Comparison of ENCODE assay signal across 19 cellular contexts in the genomic region with DNA sequence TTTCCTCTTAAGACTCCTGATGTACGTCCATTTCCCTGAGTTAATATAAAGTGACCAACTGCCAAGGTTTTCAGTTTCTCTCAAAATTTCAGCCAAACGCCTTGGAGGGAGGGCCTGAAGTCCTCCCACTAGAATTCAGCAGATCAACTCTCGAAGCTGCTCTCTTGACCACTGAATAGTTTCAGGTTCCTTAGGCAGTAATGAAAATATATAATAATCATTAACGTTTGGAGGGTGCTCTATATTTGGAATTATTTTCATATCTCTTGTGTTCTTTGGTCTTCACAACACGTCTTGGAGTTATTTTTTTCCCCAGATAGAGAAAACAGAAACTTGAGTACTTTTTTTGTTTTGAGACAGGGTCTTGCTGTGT.
DNase-seq lines count a peak whose midpoint lies in the region; ATAC-seq and TF ChIP-seq lines count a peak whose summit lies in the region.
"Had no signal": no experiment of that assay in that cellular context is flagged by ENCODE, and none has a peak within 500 bp of the region (broad histone marks: within the 10 kb centered on the region; RNA-seq: fewer than 3 reads in every experiment).

No MANE protein-coding gene starts in this region.

- no peaks in the 10 kb centered on the region for H3K79me2 ChIP-seq in neural progenitor cell (ENCODE audit: low read depth)

- H3K4me1 Mint-ChIP-seq in neural progenitor cell: peaks cover 18% of the 10 kb centered on the region

- no peaks in the 10 kb centered on the region for H3K27me3 ChIP-seq in neural progenitor cell

- no peaks in the 10 kb centered on the region for H3K9me3 ChIP-seq in neural progenitor cell (ENCODE audit: low read depth)
- H3K9me3 ChIP-seq: prostate gland, thyroid gland had no signal

- no peak for TF ChIP-seq CTCF in neural progenitor cell (IDR thresholded peaks at IDR 0.05)

- no peak overlapping the region for H3K9ac ChIP-seq in neural progenitor cell
- H3K9ac ChIP-seq: KMS-11 had no signal

- no peak for DNase-seq in neural progenitor cell (ENCODE audit: low spot score)
- DNase-seq in DMS153 (lab: John Stamatoyannopoulos, UW): no peak
- DNase-seq in activated gamma-delta T cell treated with Interleukin-2 at 50 U/mL for 16 hours: no peak
- DNase-seq: activated CD4-positive, alpha-beta T cell treated with anti-CD3 and anti-CD28 coated beads, Interleukin-2, amount 10 ng/mL, durations not matched to agents 7 days and 5 days; activated naive CD4-positive, alpha-beta T cell treated with anti-CD3 and anti-CD28 coated beads for 36 hours; activated T-cell treated with anti-CD3 and anti-CD28 coated beads for 4 hours; AML-193; GF-D8; NCI-H69; thyroid gland had no signal

- H3K36me3 ChIP-seq in neural progenitor cell: no peaks in the 10 kb centered on the region
- H3K36me3 ChIP-seq: prostate gland, thyroid gland had no signal

- no peak overlapping the region for H3K4me2 ChIP-seq in neural progenitor cell
- H3K4me2 ChIP-seq: KMS-11, smooth muscle cell had no signal

- H3K9me3 Mint-ChIP-seq in neural progenitor cell: peaks cover 4% of the 10 kb centered on the region
- H3K9me3 Mint-ChIP-seq: natural killer cell treated with Interleukin-12 subunit alpha and Interleukin-12 subunit beta and Interleukin-15 and Interleukin-18, amount 100 ng/mL, for 72 hours had no signal

- H3K27me3 Mint-ChIP-seq in neural progenitor cell (ENCODE audit: insufficient read depth, low read depth): peaks cover 3% of the 10 kb centered on the region

- H2AFZ ChIP-seq in neural progenitor cell (replicated peaks): peak overlapping the region; percentile 19

- H3F3A ChIP-seq in neural progenitor cell (ENCODE audit: low read depth): no peaks in the 10 kb centered on the region

- H3K4me1 ChIP-seq in neural progenitor cell: peaks cover 15% of the 10 kb centered on the region
- H3K4me1 ChIP-seq: prostate gland, thyroid gland had no signal

- no peaks in the 10 kb centered on the region for H3K36me3 Mint-ChIP-seq in neural progenitor cell

- H4K20me1 ChIP-seq in neural progenitor cell (ENCODE audit: low read depth): no peaks in the 10 kb centered on the region

- no peak overlapping the region for H3K4me3 Mint-ChIP-seq in neural progenitor cell
- H3K4me3 Mint-ChIP-seq: activated CD4-positive, alpha-beta T cell treated with anti-CD3 and anti-CD28 coated beads, Interleukin-2, amount 10 ng/mL, durations not matched to agents 7 days and 5 days; activated naive CD4-positive, alpha-beta T cell treated with anti-CD3 and anti-CD28 coated beads for 36 hours; natural killer cell treated with Interleukin-12 subunit alpha and Interleukin-12 subunit beta and Interleukin-15 and Interleukin-18, amount 100 ng/mL, for 72 hours had no signal

- H3K27ac Mint-ChIP-seq in neural progenitor cell: no peak overlapping the region
- H3K27ac Mint-ChIP-seq: activated CD4-positive, alpha-beta T cell treated with anti-CD3 and anti-CD28 coated beads, Interleukin-2, amount 10 ng/mL, durations not matched to agents 7 days and 5 days; activated naive CD4-positive, alpha-beta T cell treated with anti-CD3 and anti-CD28 coated beads for 36 hours; natural killer cell treated with Interleukin-12 subunit alpha and Interleukin-12 subunit beta and Interleukin-15 and Interleukin-18, amount 100 ng/mL, for 72 hours had no signal

- no peak overlapping the region for H3K4me3 ChIP-seq in neural progenitor cell
- H3K4me3 ChIP-seq: lung, prostate gland, smooth muscle cell, thyroid gland had no signal

- ATAC-seq in GM19372 (IDR thresholded peaks at IDR 0.05; ENCODE audit: low read depth, unreplicated experiment) (peak; percentile 90), GM21825 (IDR thresholded peaks at IDR 0.05; ENCODE audit: unreplicated experiment) (peak; percentile 83), HG03196 (IDR thresholded peaks at IDR 0.05; ENCODE audit: unreplicated experiment) (peak; percentile 72), GM21723 (IDR thresholded peaks at IDR 0.05; ENCODE audit: unreplicated experiment) (no peak)
- ATAC-seq: natural killer cell treated with Interleukin-12 subunit alpha and Interleukin-12 subunit beta and Interleukin-15 and Interleukin-18, amount 100 ng/mL, for 72 hours had no signal

- no peak overlapping the region for H3K27ac ChIP-seq in neural progenitor cell
- H3K27ac ChIP-seq: KMS-11, prostate gland, thyroid gland had no signal
